10 cellular contexts compared by ENCODE assay signal in the genomic region with DNA sequence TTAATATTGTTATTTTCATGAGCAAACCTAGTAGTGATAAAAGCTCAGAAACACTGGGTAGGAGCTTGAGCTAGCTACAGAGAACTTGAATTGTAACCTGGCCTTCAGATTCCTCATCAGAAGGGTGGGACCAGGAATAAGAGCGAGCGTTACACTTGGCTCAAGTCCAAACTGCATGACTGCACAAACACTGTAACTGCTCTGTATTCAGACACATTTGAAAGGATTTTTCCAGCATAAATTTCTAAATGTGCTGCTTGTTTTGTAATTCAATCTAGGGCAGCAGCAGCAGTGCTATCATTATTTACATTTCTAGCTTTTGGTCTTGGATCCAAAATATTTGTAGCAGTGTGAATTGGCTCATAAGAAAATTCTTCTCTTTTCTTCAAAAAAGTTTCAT.
DNase-seq lines count a peak whose midpoint lies in the region; ATAC-seq, FAIRE-seq and TF ChIP-seq lines count a peak whose summit lies in the region.
"Had no signal": no experiment of that assay in that cellular context is flagged by ENCODE, and none has a peak within 500 bp of the region (broad histone marks: within the 10 kb centered on the region; RNA-seq: fewer than 3 reads in every experiment).

No MANE protein-coding gene starts in this region.

- POLR2A ChIA-PET in A549 (lab: Yijun Ruan, JAX), result no interaction called here

- 4% methylated on average over 2 of the region's 2 CpGs for WGBS in A549 (ENCODE audit: missing lambda C conversion rate)

- CTCF ChIA-PET in A549 (lab: Yijun Ruan, JAX), result no interaction called here

- no peaks in the 10 kb centered on the region for H3K27me3 ChIP-seq in Peyer's patch
- H3K27me3 ChIP-seq: brain microvascular endothelial cell had no signal

- no peak for FAIRE-seq in A549 (lab: Jason Lieb, UNC)
- FAIRE-seq: RCC 7860 had no signal

- H3K27ac ChIP-seq in A549 (no peak overlapping the region; a peak in 1 of 6 replicates), Peyer's patch (no peak overlapping the region), substantia nigra (ENCODE audit: low read depth, low read length, poor library complexity, severe bottlenecking) (no peak overlapping the region)
- H3K27ac ChIP-seq: brain microvascular endothelial cell had no signal

- H3K4me1 ChIP-seq in A549 (peaks cover 8% of the 10 kb centered on the region; the same call in 1 of the 3 replicates), Peyer's patch (no peaks in the 10 kb centered on the region)

- no peak for TF ChIP-seq EP300 in A549 (IDR thresholded peaks at IDR 0.05)

- H3K36me3 ChIP-seq in Peyer's patch, result no peaks in the 10 kb centered on the region
- H3K36me3 ChIP-seq: brain microvascular endothelial cell had no signal

- DNase-seq in A549 (ENCODE audit: low read depth in 1 of 2, low spot score in 1 of 2), result peak in 1 of 2 experiments; percentile 66
- DNase-seq in KBM-7, result peak; percentile 40
- peak in 2 of 3 donors; percentile 29 to 60 for DNase-seq in Peyer's patch
- DNase-seq in fibroblast of villous mesenchyme (ENCODE audit: low read depth), result peak; percentile 2
- no peak for DNase-seq in substantia nigra (lab: John Stamatoyannopoulos, UW)
- no peak for DNase-seq in HPDE6-E6E7 (ENCODE audit: extremely low spot score)
- DNase-seq: brain microvascular endothelial cell had no signal

- H3K4me3 ChIP-seq in A549 (no peak overlapping the region), Peyer's patch (no peak overlapping the region), fibroblast of villous mesenchyme (ENCODE audit: low read depth, low read length) (no peak overlapping the region)

- no peak for TF ChIP-seq CTCF in A549 (IDR thresholded peaks at IDR 0.05)
- TF ChIP-seq CTCF in Peyer's patch (IDR thresholded peaks at IDR 0.05), result no peak
- TF ChIP-seq CTCF in fibroblast of villous mesenchyme (IDR thresholded peaks at IDR 0.05; ENCODE audit: insufficient read depth, low read depth, low read length), result no peak

- no peak for TF ChIP-seq RAD21 in A549 (conservative IDR thresholded peaks at IDR 0.05 in 1 of 2, IDR thresholded peaks at IDR 0.05 in 1 of 2)

- in situ Hi-C loops in KBM-7 (cut with MboI; ENCODE audit: low pct_unique_long_range_greater_than_20kb, low sequenced_read_pairs), result no loop called here

- TF ChIP-seq POLR2A in A549 (IDR thresholded peaks at IDR 0.05; ENCODE audit: low read length) (no peak), Peyer's patch (IDR thresholded peaks at IDR 0.05) (no peak)

- peak overlapping the region; percentile 37 for H3K4me2 ChIP-seq in A549

- peak in 1 of 2 experiments; percentile 56; a peak in 1 of 6 replicates for ATAC-seq in A549
- ATAC-seq in GM21423 (IDR thresholded peaks at IDR 0.05; ENCODE audit: unreplicated experiment), result no peak
- no peak for ATAC-seq in GM21360 (IDR thresholded peaks at IDR 0.05; ENCODE audit: unreplicated experiment)

- H3K9me3 ChIP-seq in A549, result no peaks in the 10 kb centered on the region
- no peaks in the 10 kb centered on the region for H3K9me3 ChIP-seq in Peyer's patch

TF ChIP-seq in A549, 52 proteins besides CTCF, POLR2A, EP300 and RAD21:
- TF ChIP-seq, protein P1, sequence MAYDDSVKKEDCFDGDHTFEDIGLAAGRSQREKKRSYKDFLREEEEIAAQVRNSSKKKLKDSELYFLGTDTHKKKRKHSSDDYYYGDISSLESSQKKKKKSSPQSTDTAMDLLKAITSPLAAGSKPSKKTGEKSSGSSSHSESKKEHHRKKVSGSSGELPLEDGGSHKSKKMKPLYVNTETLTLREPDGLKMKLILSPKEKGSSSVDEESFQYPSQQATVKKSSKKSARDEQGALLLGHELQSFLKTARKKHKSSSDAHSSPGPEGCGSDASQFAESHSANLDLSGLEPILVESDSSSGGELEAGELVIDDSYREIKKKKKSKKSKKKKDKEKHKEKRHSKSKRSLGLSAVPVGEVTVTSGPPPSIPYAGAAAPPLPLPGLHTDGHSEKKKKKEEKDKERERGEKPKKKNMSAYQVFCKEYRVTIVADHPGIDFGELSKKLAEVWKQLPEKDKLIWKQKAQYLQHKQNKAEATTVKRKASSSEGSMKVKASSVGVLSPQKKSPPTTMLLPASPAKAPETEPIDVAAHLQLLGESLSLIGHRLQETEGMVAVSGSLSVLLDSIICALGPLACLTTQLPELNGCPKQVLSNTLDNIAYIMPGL (CRISPR knock-in tag; IDR thresholded peaks at IDR 0.05; ENCODE audit: borderline replicate concordance), result no peak
- TF ChIP-seq CBX8 (IDR thresholded peaks at IDR 0.05) (no peak), CBX2 (IDR thresholded peaks at IDR 0.05; ENCODE audit: borderline replicate concordance, low read depth) (no peak), MAFK (IDR thresholded peaks at IDR 0.05; ENCODE audit: partially characterized antibody) (no peak), TFCP2L1 (CRISPR knock-in tag; IDR thresholded peaks at IDR 0.05) (no peak), MYC (IDR thresholded peaks at IDR 0.05; ENCODE audit: borderline replicate concordance, low read length) (no peak), FOXS1 (CRISPR knock-in tag; IDR thresholded peaks at IDR 0.05) (no peak), JUNB (IDR thresholded peaks at IDR 0.05) (no peak), SMC3 (IDR thresholded peaks at IDR 0.05) (no peak), POLR2AphosphoS2 (conservative IDR thresholded peaks at IDR 0.05; ENCODE audit: low read length) (no peak), REST (IDR thresholded peaks at IDR 0.05) (no peak), BHLHE40 (IDR thresholded peaks at IDR 0.05; ENCODE audit: low read depth, low read length) (no peak), EHF (CRISPR knock-in tag; IDR thresholded peaks at IDR 0.05) (no peak)
TF ChIP-seq in A549: peak in this region for 0.

Comparison
In these comparisons a context has a peak if more than half of its experiments do, and no peak if none do; other contexts are left out.
1. DNase-seq: peak in KBM-7 (single experiment), Peyer's patch (2 of 3) and fibroblast of villous mesenchyme (single experiment); none in substantia nigra (0 of 49) and HPDE6-E6E7 (single experiment).